ENCODE assay signal across 8 cellular contexts in the genomic region with DNA sequence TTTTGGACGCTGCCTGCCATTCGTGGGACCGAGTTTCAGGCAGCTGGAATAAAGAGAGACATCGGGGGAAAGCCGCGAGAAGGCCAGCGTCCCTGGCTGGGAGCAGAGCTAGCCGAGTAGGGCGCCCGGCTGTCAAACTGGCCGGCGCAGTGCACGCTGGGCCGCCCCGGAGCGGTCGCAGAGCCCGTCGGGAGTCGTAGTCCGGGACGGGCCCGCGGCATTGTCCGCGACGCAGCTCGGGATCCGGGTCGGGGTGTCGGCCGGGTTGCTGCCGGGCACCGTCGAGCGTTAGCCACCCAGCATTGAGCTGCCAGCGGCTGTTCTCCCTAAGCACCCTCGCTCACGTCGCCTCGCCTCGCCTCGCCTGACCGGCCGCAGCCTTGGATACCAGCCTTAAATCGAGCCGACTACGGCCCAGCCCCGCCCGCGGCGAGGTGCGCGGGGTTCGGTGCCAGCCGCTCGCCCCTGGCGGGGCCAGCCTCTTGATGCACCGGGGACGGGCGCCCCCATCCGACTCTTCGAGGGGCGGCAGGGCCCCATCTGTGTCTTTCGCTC. TPM values are rescaled to one million over a fixed set of nuclear protein-coding genes. Genes with fewer than 3 reads are reported as not detected.
DNase-seq lines count a peak whose midpoint lies in the region; ATAC-seq and TF ChIP-seq lines count a peak whose summit lies in the region.
"Not testable (repeated sequence)": the region's sequence is repeated elsewhere in the genome, so short reads cannot be mapped to it uniquely, and the experiment has no call there.

No MANE protein-coding gene starts in this region.

- H3K9me3 ChIP-seq in effector memory CD4-positive, alpha-beta T cell (ENCODE audit: control insufficient read depth, low read length), result not testable (repeated sequence)

- H3K4me1 ChIP-seq in effector memory CD4-positive, alpha-beta T cell (ENCODE audit: control insufficient read depth, insufficient read depth, low read length, poor library complexity, severe bottlenecking), result not testable (repeated sequence)

- H3K27me3 ChIP-seq in effector memory CD4-positive, alpha-beta T cell (replicated peaks; ENCODE audit: control insufficient read depth, insufficient read depth, low read length, poor library complexity, severe bottlenecking), result not testable (repeated sequence)

- peak overlapping the region; percentile 68 for H3K4me3 ChIP-seq in effector memory CD4-positive, alpha-beta T cell (ENCODE audit: insufficient read depth, low read depth, low read length, poor library complexity, severe bottlenecking)

- TF ChIP-seq CTCF in GM20000 (IDR thresholded peaks at IDR 0.05; ENCODE audit: extremely low read depth, missing control alignments), result peak; percentile 24

- not testable (repeated sequence) for H3K36me3 ChIP-seq in effector memory CD4-positive, alpha-beta T cell (ENCODE audit: control insufficient read depth, insufficient read depth, low read length)

- H3K27ac ChIP-seq in effector memory CD4-positive, alpha-beta T cell (ENCODE audit: insufficient read depth, low read length, poor library complexity, severe bottlenecking), result peak overlapping the region; percentile 72

- ATAC-seq in HG03575 (IDR thresholded peaks at IDR 0.05; ENCODE audit: extremely low read depth, insufficient number of reproducible peaks, low FRiP score, unreplicated experiment), result peak; percentile 33

- DNase-seq in CMK (ENCODE audit: low read depth) (peak; percentile 29), NOMO-1 treated with dmso at 0.1 percent for 144 hours (lab: John Stamatoyannopoulos, UW; ENCODE audit: unreplicated experiment) (peak; percentile 45), mesenteric fat pad (ENCODE audit: low spot score) (peak; percentile 92)
- DNase-seq in GM20000 (ENCODE audit: low spot score), result not testable (repeated sequence)
- DNase-seq in activated CD8-positive, alpha-beta memory T cell treated with anti-CD3 and anti-CD28 coated beads for 48 hours (ENCODE audit: low read depth in 2 of 3, low spot score in 2 of 3), result peak; percentile 50 to 71 (median 55)
- DNase-seq in effector memory CD4-positive, alpha-beta T cell, result peak; percentile 54 to 70 (median 69)
- peak; percentile 54 to 69 (median 67) for DNase-seq in stimulated activated CD4-positive, alpha-beta T cell treated with anti-CD3 and anti-CD28 coated beads, TNF-alpha, amount 100 ng/mL, for 48 hours (ENCODE audit: low read depth in 3 of 3)

RNA-seq across cellular contexts. Expression of a gene that starts 14.8 kb away (rescaled TPM):
- total RNA-seq in mesenteric fat pad, result 2.1 TPM
